Comparison of ENCODE assay signal across 19 cellular contexts in genomic region chr5:56406838-56407237, GRCh38.
A peak's percentile ranks its signal among the peaks of the same experiment; 100 is the strongest.
DNase-seq lines count a peak whose midpoint lies in the region; ATAC-seq and TF ChIP-seq lines count a peak whose summit lies in the region.
"Had no signal": no experiment of that assay in that cellular context is flagged by ENCODE, and none has a peak within 500 bp of the region (broad histone marks: within the 10 kb centered on the region; RNA-seq: fewer than 3 reads in every experiment).

No MANE protein-coding gene starts in this region.

- H2BK15ac ChIP-seq in IMR-90 (ENCODE audit: low read depth, low read length), result peak overlapping the region; percentile 12; the same call in 2 of the 3 replicates

- TF ChIP-seq CTCF in AG10803 (conservative IDR thresholded peaks at IDR 0.05; ENCODE audit: low read length) (no peak), IMR-90 (conservative IDR thresholded peaks at IDR 0.05; ENCODE audit: low read depth, low read length) (no peak), body of pancreas (IDR thresholded peaks at IDR 0.05) (no peak), nephron (IDR thresholded peaks at IDR 0.05; ENCODE audit: unreplicated experiment in 3 of 3) (no peak), adrenal gland (IDR thresholded peaks at IDR 0.05) (no peak), glutamatergic neuron (IDR thresholded peaks at IDR 0.05; ENCODE audit: partially characterized antibody, unreplicated experiment) (no peak)

- TF ChIP-seq POLR2A in IMR-90 (IDR thresholded peaks at IDR 0.05; ENCODE audit: low read depth, low read length), result no peak
- TF ChIP-seq POLR2A in body of pancreas (IDR thresholded peaks at IDR 0.05), result no peak
- TF ChIP-seq POLR2A in adrenal gland (IDR thresholded peaks at IDR 0.05), result no peak

- peak overlapping the region; percentile 2 to 18; a peak in 2 of 4 replicates for H4K8ac ChIP-seq in IMR-90 (ENCODE audit: low read depth in 2 of 2, low read length in 2 of 2)

- H3K4me2 ChIP-seq in IMR-90 (ENCODE audit: low read depth, low read length), result no peak overlapping the region

- H3K23ac ChIP-seq in IMR-90 (ENCODE audit: low read depth, low read length), result 0 out of 2 replicates have a peak overlapping the region, but pooled peaks have one; percentile 4

- H3K27ac Mint-ChIP-seq in nephron, result peak overlapping the region; percentile 59 to 69 (median 61)
- H3K27ac Mint-ChIP-seq in glutamatergic neuron (ENCODE audit: unreplicated experiment), result no peak overlapping the region

- intact Hi-C loops in IMR-90 (cut with micrococcal nuclease) (loop anchor here (5.0 kb wide), 1 partner anchor 50 kb away; no protein-coding TSS in a partner anchor), body of pancreas (cut with DNase I) (no loop called here), adrenal gland (cut with DNase I) (no loop called here)

- peak overlapping the region; percentile 42 for H3K4ac ChIP-seq in IMR-90 (ENCODE audit: low read depth, low read length)

- H3K27ac ChIP-seq in IMR-90 (ENCODE audit: insufficient read depth, low read length) (no peak overlapping the region), body of pancreas (peak overlapping the region in 3 of 4 donors; percentile 20 to 71 (median 64)), adrenal gland (no peak overlapping the region)
- H3K27ac ChIP-seq: SJSA1 had no signal

- H3K4me1 ChIP-seq in IMR-90 (ENCODE audit: control insufficient read depth, insufficient read depth, low read length) (peaks cover 12% of the 10 kb centered on the region), body of pancreas (peaks cover 71% of the 10 kb centered on the region), adrenal gland (replicated peaks in 1 of 2) (peaks cover 9 to 11% of the 10 kb centered on the region in 2 donors)

- CTCF ChIA-PET in IMR-90 (lab: Yijun Ruan, JAX), result no interaction called here

- H3K4me1 Mint-ChIP-seq in nephron, result peaks cover 52% of the 10 kb centered on the region
- peaks cover 15% of the 10 kb centered on the region for H3K4me1 Mint-ChIP-seq in glutamatergic neuron (ENCODE audit: low read depth, unreplicated experiment)

- H3K27me3 ChIP-seq in IMR-90 (ENCODE audit: control insufficient read depth, insufficient read depth, low read length) (no peaks in the 10 kb centered on the region), body of pancreas (no peaks in the 10 kb centered on the region), adrenal gland (no peaks in the 10 kb centered on the region)
- H3K27me3 ChIP-seq: BE2C, SJSA1 had no signal

- POLR2A ChIA-PET in IMR-90 (lab: Charles Lee; ENCODE audit: unreplicated experiment), result no interaction called here

- in situ Hi-C loops in IMR-90 (cut with MboI; ENCODE audit: low sequenced_read_pairs), result no loop called here

- no peak overlapping the region for H4K5ac ChIP-seq in IMR-90 (ENCODE audit: low read depth, low read length)

- peak overlapping the region; percentile 55 for H4K91ac ChIP-seq in IMR-90 (ENCODE audit: insufficient read depth, low read depth, low read length)

- ATAC-seq in IMR-90 (ENCODE audit: low read depth) (no peak), body of pancreas (no peak)
- ATAC-seq: A549, K562 had no signal

- 0 out of 2 replicates have a peak overlapping the region, but pooled peaks have one; percentile 3 for H3K14ac ChIP-seq in IMR-90 (replicated peaks; ENCODE audit: low read depth, low read length)

- no peaks in the 10 kb centered on the region for H3K79me1 ChIP-seq in IMR-90 (ENCODE audit: low read depth in 1 of 2, low read length in 2 of 2)

- dilution Hi-C loops in IMR-90 (cut with HindIII; ENCODE audit: low sequenced_read_pairs, unreplicated experiment), result no loop called here

- no peaks in the 10 kb centered on the region for H4K20me1 ChIP-seq in IMR-90 (ENCODE audit: insufficient read depth, low read length)

- BruUV-seq in IMR-90 (replicated peaks; lab: Mats Ljungman, UMichigan), result no TSS peak

- H3K36me3 ChIP-seq in IMR-90 (ENCODE audit: control insufficient read depth, insufficient read depth, low read length) (no peaks in the 10 kb centered on the region), body of pancreas (replicated peaks in 1 of 2; ENCODE audit: insufficient read depth in 1 of 2, low read depth in 2 of 2) (no peaks in the 10 kb centered on the region), adrenal gland (replicated peaks in 1 of 2) (no peaks in the 10 kb centered on the region)
- H3K36me3 ChIP-seq: BE2C, SJSA1 had no signal

- H3K9me3 ChIP-seq in IMR-90 (ENCODE audit: control insufficient read depth, insufficient read depth, low read length) (no peaks in the 10 kb centered on the region), body of pancreas (no peaks in the 10 kb centered on the region), adrenal gland (replicated peaks in 1 of 3) (no peaks in the 10 kb centered on the region)
- H3K9me3 ChIP-seq: A549, BE2C, SJSA1 had no signal

- H3K9me3 Mint-ChIP-seq in nephron, result no peaks in the 10 kb centered on the region
- no peaks in the 10 kb centered on the region for H3K9me3 Mint-ChIP-seq in glutamatergic neuron (ENCODE audit: unreplicated experiment)

- H2AK5ac ChIP-seq in IMR-90 (ENCODE audit: low read depth, low read length), result peak overlapping the region; percentile 38; the same call in 1 of the 2 replicates

- peaks cover 20% of the 10 kb centered on the region for H3K9me1 ChIP-seq in IMR-90 (ENCODE audit: insufficient read depth, low read length)

- H3K4me3 ChIP-seq in AG10803 (ENCODE audit: low read length), result no peak overlapping the region
- no peak overlapping the region for H3K4me3 ChIP-seq in IMR-90 (ENCODE audit: insufficient read depth, low read depth, low read length)
- H3K4me3 ChIP-seq in body of pancreas, result no peak overlapping the region
- no peak overlapping the region for H3K4me3 ChIP-seq in adrenal gland
- H3K4me3 ChIP-seq: A549, K562, SJSA1 had no signal

- H3K9ac ChIP-seq in IMR-90 (ENCODE audit: low read depth, low read length), result no peak overlapping the region

- peak overlapping the region; percentile 12; the same call in 1 of the 2 replicates for H2BK120ac ChIP-seq in IMR-90 (ENCODE audit: low read depth, low read length)

- TF ChIP-seq RAD21 in IMR-90 (IDR thresholded peaks at IDR 0.05; ENCODE audit: low read length), result no peak

- H3K56ac ChIP-seq in IMR-90 (ENCODE audit: extremely low read depth, insufficient read depth, low read length), result no peak overlapping the region

- peak; percentile 8 for DNase-seq in AG10803 (ENCODE audit: low read depth)
- peak; percentile 43 for DNase-seq in IMR-90
- DNase-seq in body of pancreas, result no peak
- DNase-seq in adrenal gland, result no peak
- no peak for DNase-seq in glutamatergic neuron
- DNase-seq in stimulated activated CD4-positive, alpha-beta T cell treated with anti-CD3 and anti-CD28 coated beads, Interleukin-15, amount 100 ng/mL, for 24 hours, result no peak
- DNase-seq: BE2C, DMS 273 treated with DMSO at 0.1 percent for 48 hours, DMS79 treated with DMSO at 0.1 percent for 48 hours, H7, NCI-H1105, NCI-H2029, NCI-H510A treated with DMSO at 0.1 percent for 48 hours, NCI-H774, OCI-M1 had no signal

- no peak overlapping the region for H3K18ac ChIP-seq in IMR-90 (ENCODE audit: low read depth, low read length)

- 100% methylated on average over 1 of the region's 2 CpGs; no CpG with 5 or more reads in 1 of the 2 experiments for WGBS in IMR-90 (ENCODE audit: extremely low coverage in 2 of 2, insufficient read length in 1 of 2), 2 experiments
- WGBS in body of pancreas, 2 donors, result 60 to 65% methylated on average over 2 of the region's 2 CpGs
- 88 to 100% (median 91%) methylated on average over 2 of the region's 2 CpGs for WGBS in adrenal gland, 4 donors

- no peaks in the 10 kb centered on the region for H3K27me3 Mint-ChIP-seq in nephron (ENCODE audit: low read depth)
- no peaks in the 10 kb centered on the region for H3K27me3 Mint-ChIP-seq in glutamatergic neuron (ENCODE audit: unreplicated experiment)

- H3K4me3 Mint-ChIP-seq in nephron (no peak overlapping the region), glutamatergic neuron (ENCODE audit: unreplicated experiment) (no peak overlapping the region)

- H2AFZ ChIP-seq in IMR-90 (replicated peaks; ENCODE audit: low read length, poor library complexity), result no peak overlapping the region

- peak overlapping the region; percentile 70 for H2AK9ac ChIP-seq in IMR-90 (replicated peaks; ENCODE audit: low read depth, low read length, poor library complexity)

- H2BK5ac ChIP-seq in IMR-90 (ENCODE audit: low read depth, low read length, poor library complexity, severe bottlenecking), result no peak overlapping the region

- no peaks in the 10 kb centered on the region for H3K36me3 Mint-ChIP-seq in nephron (ENCODE audit: low read depth)
- H3K36me3 Mint-ChIP-seq in glutamatergic neuron (ENCODE audit: unreplicated experiment), result no peaks in the 10 kb centered on the region

- peak overlapping the region; percentile 48 for H2BK20ac ChIP-seq in IMR-90 (ENCODE audit: low read depth, low read length)

TF ChIP-seq in IMR-90, 13 proteins besides CTCF, POLR2A, EP300 and RAD21:
- TF ChIP-seq CEBPB (IDR thresholded peaks at IDR 0.05; ENCODE audit: low read depth, low read length), result no peak

Comparison
In these comparisons a context has a peak if more than half of its experiments do, and no peak if none do; other contexts are left out.
1. DNase-seq: peak in AG10803 (single experiment) and IMR-90 (single experiment); none in body of pancreas (0 of 4), adrenal gland (0 of 7), glutamatergic neuron (single experiment) and stimulated activated CD4-positive, alpha-beta T cell treated with anti-CD3 and anti-CD28 coated beads, Interleukin-15, amount 100 ng/mL, for 24 hours (single experiment).
2. H3K27ac ChIP-seq: peak in body of pancreas (3 of 4); none in IMR-90 (single experiment) and adrenal gland (0 of 5).